Comparison of ENCODE assay signal across 22 cellular contexts in the genomic region with DNA sequence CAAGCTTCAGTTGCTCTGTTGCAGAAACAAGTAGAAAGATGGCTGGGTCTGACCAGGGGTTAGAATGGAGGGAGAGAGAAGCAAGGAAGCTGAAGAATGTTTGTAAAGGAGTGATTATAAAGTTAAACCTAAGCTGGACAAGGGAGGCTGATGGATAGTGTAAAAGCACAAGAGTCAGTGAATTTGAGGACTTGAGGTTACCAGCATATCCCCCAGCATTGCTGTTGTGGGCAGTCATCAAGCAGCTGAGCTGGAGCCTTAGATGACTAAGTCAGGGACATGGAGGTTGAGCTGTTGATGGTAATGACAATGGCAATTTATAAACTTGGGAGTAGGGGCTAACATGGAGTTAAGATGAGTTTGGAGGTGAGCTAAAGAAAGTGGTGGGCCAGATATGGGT.
A peak's percentile ranks its signal among the peaks of the same experiment; 100 is the strongest.
DNase-seq lines count a peak whose midpoint lies in the region; ATAC-seq lines count a peak whose summit lies in the region.
"Had no signal": no experiment of that assay in that cellular context is flagged by ENCODE, and none has a peak within 500 bp of the region (broad histone marks: within the 10 kb centered on the region; RNA-seq: fewer than 3 reads in every experiment).

No MANE protein-coding gene starts in this region.

- ATAC-seq in HG03469 (IDR thresholded peaks at IDR 0.05; ENCODE audit: unreplicated experiment): no peak
- no peak for ATAC-seq in HG02678 (IDR thresholded peaks at IDR 0.05; ENCODE audit: unreplicated experiment)
- ATAC-seq: activated CD4-positive, alpha-beta T cell treated with anti-CD3 and anti-CD28 coated beads for 36 hours; activated T-cell treated with anti-CD3 and anti-CD28 coated beads, Interleukin-2, amount 50 U/mL, for 72 hours; effector memory CD8-positive, alpha-beta T cell had no signal

- DNase-seq in A172 (ENCODE audit: low spot score) (peak; percentile 13), HCEC 1CT (peak; percentile 62), amniotic epithelial cell (ENCODE audit: low read depth) (peak; percentile 59), iris pigment epithelial cell (ENCODE audit: low read depth) (peak; percentile 59), MV-4-11 (lab: John Stamatoyannopoulos, UW) (no peak), NCI-H2171 (lab: John Stamatoyannopoulos, UW) (no peak)
- DNase-seq: 8988T; activated CD4-positive, alpha-beta T cell treated with anti-CD3 and anti-CD28 coated beads for 36 hours; activated naive CD4-positive, alpha-beta T cell treated with anti-CD3 and anti-CD28 coated beads, Interleukin-2, amount 50 U/mL, for 16 hours; activated T-cell treated with anti-CD3 and anti-CD28 coated beads, Interleukin-2, amount 50 U/mL, for 72 hours; effector memory CD8-positive, alpha-beta T cell; esophagus squamous epithelium; GDM1; GOT3; immature natural killer cell; NCI-H1417; NCI-H526; SHP77; spleen; stimulated activated CD4-positive, alpha-beta T cell treated with anti-CD3 and anti-CD28 coated beads, Interleukin-4, amount 100 ng/mL, for 4 hours had no signal

Comparison
In these comparisons a context has a peak if more than half of its experiments do, and no peak if none do; other contexts are left out.
1. DNase-seq: peak in A172 (single experiment), HCEC 1CT (single experiment), amniotic epithelial cell (single experiment) and iris pigment epithelial cell (single experiment); none in MV-4-11 (single experiment) and NCI-H2171 (single experiment).